Comparison of ENCODE assay signal across 24 cellular contexts in the genomic region with DNA sequence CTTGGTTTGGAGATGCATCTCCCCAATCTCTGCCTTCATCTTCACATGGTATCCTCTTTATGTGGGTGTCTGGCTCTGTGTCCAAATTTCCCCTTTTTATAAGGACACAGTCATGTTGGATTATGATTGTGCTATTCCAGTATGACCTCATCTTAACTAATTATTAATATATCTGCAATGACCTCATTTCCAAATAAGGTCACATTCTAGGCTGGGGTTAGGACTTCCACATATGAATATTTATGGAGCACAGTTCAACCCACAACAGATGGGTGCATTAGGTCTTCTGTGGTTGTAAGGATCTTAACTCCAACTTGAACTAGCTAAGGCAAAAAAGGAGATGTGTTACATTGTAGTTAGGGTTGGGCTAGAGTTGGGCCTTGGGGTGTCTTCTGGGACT.
"Had no signal": no experiment of that assay in that cellular context is flagged by ENCODE, and none has a peak within 500 bp of the region (broad histone marks: within the 10 kb centered on the region; RNA-seq: fewer than 3 reads in every experiment).

No MANE protein-coding gene starts in this region.

- H3K36me3 ChIP-seq: colonic mucosa, neural progenitor cell, right atrium auricular region, suprapubic skin had no signal

- H3K27ac ChIP-seq: body of pancreas, colonic mucosa, neural progenitor cell, parathyroid adenoma, psoas muscle, right atrium auricular region, spleen, suprapubic skin, tibial artery, VCaP had no signal

- H3K4me3 ChIP-seq: body of pancreas, colonic mucosa, neural progenitor cell, psoas muscle, right atrium auricular region, spleen, suprapubic skin, tibial artery had no signal

- H3K9me3 ChIP-seq: body of pancreas, colonic mucosa, psoas muscle, right atrium auricular region, suprapubic skin, tibial artery had no signal

- ATAC-seq: body of pancreas, natural killer cell had no signal

- DNase-seq: activated CD4-positive, alpha-beta T cell treated with anti-CD3 and anti-CD28 coated beads for 4 hours; activated CD4-positive, alpha-beta T cell treated with anti-CD3 and anti-CD28 coated beads, Interleukin-2, amount 50 U/mL, for 4 hours; activated CD8-positive, alpha-beta memory T cell treated with anti-CD3 and anti-CD28 coated beads for 24 hours; activated effector memory CD4-positive, alpha-beta T cell treated with Interleukin-2 at 50 U/mL for 16 hours; activated naive CD4-positive, alpha-beta T cell treated with Interleukin-2 at 50 U/mL for 16 hours; anterior cingulate cortex; body of pancreas; cerebellar nuclear complex; colonic mucosa; effector memory CD4-positive, alpha-beta T cell; glutamatergic neuron; hippocampal formation; mesenchymal stem cell; natural killer cell; occipital lobe; spleen; stimulated activated naive CD4-positive, alpha-beta T cell; tibial artery had no signal

- H3K27me3 ChIP-seq: body of pancreas, colonic mucosa, neural progenitor cell, right atrium auricular region, spleen, suprapubic skin, tibial artery had no signal

- H3K4me1 ChIP-seq: colonic mucosa, neural progenitor cell, parathyroid adenoma, right atrium auricular region, spleen, suprapubic skin, tibial artery had no signal
